1 cellular context compared by ENCODE assay signal in the genomic region with DNA sequence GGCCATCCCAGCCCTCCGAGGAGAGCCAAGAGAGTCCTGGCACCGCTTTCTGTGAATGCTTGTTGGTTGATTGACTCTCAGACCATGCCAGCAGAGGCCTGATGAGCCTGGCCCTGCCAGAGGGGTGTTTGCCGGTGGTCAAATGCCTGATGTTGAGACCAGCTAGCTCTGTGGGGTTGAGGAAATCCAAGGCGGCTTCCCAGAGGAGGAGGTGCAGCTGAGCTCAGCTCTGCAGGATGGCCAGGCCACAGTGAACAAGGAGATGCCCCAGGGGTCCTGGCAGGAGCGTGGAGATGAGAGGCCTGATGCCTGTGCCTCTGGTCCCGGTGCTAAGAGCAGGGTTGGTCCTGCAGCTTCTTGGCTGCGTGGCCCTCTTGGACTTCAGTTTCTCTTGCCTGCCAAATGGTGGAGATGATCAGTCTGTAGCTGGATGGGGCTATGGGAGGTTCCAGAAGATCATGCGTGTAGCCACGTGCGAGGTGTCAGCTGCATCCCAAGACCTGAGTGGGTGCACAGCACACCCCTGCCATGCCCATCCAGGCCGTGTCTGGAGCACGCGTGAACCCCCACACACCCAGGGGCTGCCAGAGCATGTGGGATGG.
TF ChIP-seq lines count a peak whose summit lies in the region.

No MANE protein-coding gene starts in this region.

TF ChIP-seq in IMR-90, 13 proteins besides CTCF, POLR2A, EP300 and RAD21:
- no peak for TF ChIP-seq CHD1 (IDR thresholded peaks at IDR 0.05; ENCODE audit: low read depth, low read length)
- no peak for TF ChIP-seq MXI1 (IDR thresholded peaks at IDR 0.05; ENCODE audit: borderline replicate concordance, low read depth, low read length)
- TF ChIP-seq MAFK (IDR thresholded peaks at IDR 0.05; ENCODE audit: low read depth, low read length) = no peak
- no peak for TF ChIP-seq SMC3 (IDR thresholded peaks at IDR 0.05; ENCODE audit: low read depth, low read length)
- no peak for TF ChIP-seq USF2 (IDR thresholded peaks at IDR 0.05; ENCODE audit: low read depth, low read length)
